15 cellular contexts compared by ENCODE assay signal in genomic region chr6:129105035-129105434, GRCh38.
DNase-seq lines count a peak whose midpoint lies in the region; ATAC-seq and TF ChIP-seq lines count a peak whose summit lies in the region.
"Had no signal": no experiment of that assay in that cellular context is flagged by ENCODE, and none has a peak within 500 bp of the region (broad histone marks: within the 10 kb centered on the region; RNA-seq: fewer than 3 reads in every experiment).

No MANE protein-coding gene starts in this region.

- 10 to 40% (median 29%) methylated on average over 1 of the region's 1 CpG for WGBS in heart left ventricle, 4 donors

- in situ Hi-C loops in gastrocnemius medialis (cut with MboI; ENCODE audit: low sequenced_read_pairs in 4 of 4): no loop called here

- ATAC-seq in heart left ventricle: peak; percentile 21 to 70 (median 48)
- ATAC-seq in gastrocnemius medialis: peak; percentile 20 to 59
- no peak for ATAC-seq in GM21528 (IDR thresholded peaks at IDR 0.05; ENCODE audit: low FRiP score, unreplicated experiment)
- no peak for ATAC-seq in GM21423 (IDR thresholded peaks at IDR 0.05; ENCODE audit: unreplicated experiment)
- no peak for ATAC-seq in HG03045 (IDR thresholded peaks at IDR 0.05; ENCODE audit: unreplicated experiment)
- ATAC-seq: activated CD4-positive, CD25-positive, alpha-beta regulatory T cell treated with anti-CD3 and anti-CD28 coated beads, Interleukin-2, amount 50 U/mL, for 24 hours had no signal

- H3K4me3 ChIP-seq in heart left ventricle (no peak overlapping the region), gastrocnemius medialis (no peak overlapping the region)
- H3K4me3 ChIP-seq: HAP-1 had no signal

- TF ChIP-seq POLR2A in heart left ventricle (IDR thresholded peaks at IDR 0.05) (no peak), gastrocnemius medialis (IDR thresholded peaks at IDR 0.05) (no peak)

- H3K27ac Mint-ChIP-seq in chondrocyte (ENCODE audit: unreplicated experiment): no peak overlapping the region
- H3K27ac Mint-ChIP-seq: CD4-positive, CD25-positive, alpha-beta regulatory T cell had no signal

- TF ChIP-seq CTCF in heart left ventricle (IDR thresholded peaks at IDR 0.05) (no peak), gastrocnemius medialis (IDR thresholded peaks at IDR 0.05 in 4 of 5, conservative IDR thresholded peaks at IDR 0.05 in 1 of 5) (no peak), chondrocyte (IDR thresholded peaks at IDR 0.05) (no peak)

- H3K9me3 ChIP-seq in heart left ventricle (no peaks in the 10 kb centered on the region), gastrocnemius medialis (no peaks in the 10 kb centered on the region)
- H3K9me3 ChIP-seq: HAP-1 had no signal

- H3K27me3 Mint-ChIP-seq in chondrocyte (ENCODE audit: low read depth): peaks cover 5% of the 10 kb centered on the region
- H3K27me3 Mint-ChIP-seq: CD4-positive, CD25-positive, alpha-beta regulatory T cell; naive B cell had no signal

- no peaks in the 10 kb centered on the region for H3K4me1 Mint-ChIP-seq in chondrocyte (ENCODE audit: low read depth)
- H3K4me1 Mint-ChIP-seq: CD4-positive, CD25-positive, alpha-beta regulatory T cell had no signal

- H3K4me1 ChIP-seq in heart left ventricle (peaks cover 0 to 76% (median 42%) of the 10 kb centered on the region in 12 donors), gastrocnemius medialis (peaks cover 0 to 19% of the 10 kb centered on the region in 2 donors)
- H3K4me1 ChIP-seq: HAP-1 had no signal

- H3K36me3 Mint-ChIP-seq in chondrocyte (ENCODE audit: low read depth): no peaks in the 10 kb centered on the region
- H3K36me3 Mint-ChIP-seq: CD4-positive, CD25-positive, alpha-beta regulatory T cell; naive B cell had no signal

- H3K36me3 ChIP-seq in heart left ventricle (peaks cover 0 to 12% (median 0%) of the 10 kb centered on the region in 9 donors), gastrocnemius medialis (no peaks in the 10 kb centered on the region)
- H3K36me3 ChIP-seq: HAP-1 had no signal

- H3K4me3 Mint-ChIP-seq in chondrocyte (ENCODE audit: unreplicated experiment): no peak overlapping the region
- H3K4me3 Mint-ChIP-seq: CD4-positive, CD25-positive, alpha-beta regulatory T cell had no signal

- H3K9me3 Mint-ChIP-seq in chondrocyte (ENCODE audit: low read depth): no peaks in the 10 kb centered on the region
- H3K9me3 Mint-ChIP-seq: CD4-positive, CD25-positive, alpha-beta regulatory T cell had no signal

- DNase-seq in LHCN-M2 (ENCODE audit: low read depth) (peak; percentile 76), amniotic epithelial cell (ENCODE audit: low read depth) (peak; percentile 41), heart left ventricle (peak in 2 of 5 donors; percentile 44 to 62), gastrocnemius medialis (peak in 1 of 2 donors; percentile 50), chondrocyte (ENCODE audit: low spot score) (no peak)
- DNase-seq: aorta; CD4-positive, CD25-positive, alpha-beta regulatory T cell; GF-D8; naive B cell; NCI-H1105 had no signal

- peak overlapping the region; percentile 6 to 81 (median 65) for H3K27ac ChIP-seq in heart left ventricle
- H3K27ac ChIP-seq in gastrocnemius medialis: peak overlapping the region; percentile 54 to 76 (median 69)

- intact Hi-C loops in heart left ventricle (cut with DNase I): no loop called here
- intact Hi-C loops in gastrocnemius medialis (cut with DNase I; ENCODE audit: low total_unique reads): no loop called here

- no peaks in the 10 kb centered on the region for H3K27me3 ChIP-seq in heart left ventricle
- no peaks in the 10 kb centered on the region for H3K27me3 ChIP-seq in gastrocnemius medialis

Comparison
In these comparisons a context has a peak if more than half of its experiments do, and no peak if none do; other contexts are left out.
1. ATAC-seq: peak in heart left ventricle (4 of 4) and gastrocnemius medialis (2 of 2); none in GM21528 (single experiment), GM21423 (single experiment) and HG03045 (single experiment).